In the genomic region with DNA sequence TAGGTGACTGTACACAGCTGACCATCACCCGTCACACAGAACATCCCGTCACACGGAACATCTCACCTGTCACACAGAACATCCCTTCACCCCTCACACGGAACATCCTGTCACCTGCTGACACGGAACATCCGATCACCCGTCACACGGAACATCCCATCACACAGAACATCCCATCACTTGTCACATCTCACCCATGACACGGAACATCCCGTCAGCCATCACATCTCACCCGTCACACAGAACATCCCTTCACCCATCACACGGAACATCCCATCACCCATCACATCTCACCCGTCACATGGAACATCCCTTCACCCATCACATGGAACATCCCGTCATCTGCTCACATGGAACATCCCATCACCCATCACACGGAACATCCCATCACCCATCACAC, we compare ENCODE assay signal across 2 cellular contexts.
TF ChIP-seq lines count a peak whose summit lies in the region.

No MANE protein-coding gene starts in this region.

TF ChIP-seq in HCT116, 20 proteins besides CTCF, POLR2A, EP300 and RAD21:
- TF ChIP-seq EZH2 (IDR thresholded peaks at IDR 0.05): no peak
- TF ChIP-seq CBX3 (IDR thresholded peaks at IDR 0.05; ENCODE audit: low read depth): no peak
- TF ChIP-seq JUND (IDR thresholded peaks at IDR 0.05): no peak
- TF ChIP-seq YY1 (IDR thresholded peaks at IDR 0.05; ENCODE audit: extremely low read depth, insufficient replicate concordance, low read depth, low read length): no peak
- no peak for TF ChIP-seq ELF1 (IDR thresholded peaks at IDR 0.05; ENCODE audit: borderline replicate concordance, low read depth)
- no peak for TF ChIP-seq EZH2phosphoT487 (IDR thresholded peaks at IDR 0.05; ENCODE audit: borderline replicate concordance)
- no peak for TF ChIP-seq EGR1 (IDR thresholded peaks at IDR 0.05; ENCODE audit: low read depth)
- no peak for TF ChIP-seq TCF7L2 (IDR thresholded peaks at IDR 0.05; ENCODE audit: borderline replicate concordance, extremely low read depth, insufficient read depth, insufficient read length)
- TF ChIP-seq ZNF274 (IDR thresholded peaks at IDR 0.05; ENCODE audit: low read depth, low read length): no peak
- no peak for TF ChIP-seq ATF3 (IDR thresholded peaks at IDR 0.05)
- TF ChIP-seq SRF (IDR thresholded peaks at IDR 0.05; ENCODE audit: low read depth): no peak
- no peak for TF ChIP-seq FOSL1 (IDR thresholded peaks at IDR 0.05; ENCODE audit: low read depth)
- TF ChIP-seq SP1 (IDR thresholded peaks at IDR 0.05; ENCODE audit: low read depth): no peak
- no peak for TF ChIP-seq CEBPB (IDR thresholded peaks at IDR 0.05; ENCODE audit: low read depth)
- TF ChIP-seq, protein P1, sequence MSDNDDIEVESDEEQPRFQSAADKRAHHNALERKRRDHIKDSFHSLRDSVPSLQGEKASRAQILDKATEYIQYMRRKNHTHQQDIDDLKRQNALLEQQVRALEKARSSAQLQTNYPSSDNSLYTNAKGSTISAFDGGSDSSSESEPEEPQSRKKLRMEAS (IDR thresholded peaks at IDR 0.05): no peak
- TF ChIP-seq, protein P2, sequence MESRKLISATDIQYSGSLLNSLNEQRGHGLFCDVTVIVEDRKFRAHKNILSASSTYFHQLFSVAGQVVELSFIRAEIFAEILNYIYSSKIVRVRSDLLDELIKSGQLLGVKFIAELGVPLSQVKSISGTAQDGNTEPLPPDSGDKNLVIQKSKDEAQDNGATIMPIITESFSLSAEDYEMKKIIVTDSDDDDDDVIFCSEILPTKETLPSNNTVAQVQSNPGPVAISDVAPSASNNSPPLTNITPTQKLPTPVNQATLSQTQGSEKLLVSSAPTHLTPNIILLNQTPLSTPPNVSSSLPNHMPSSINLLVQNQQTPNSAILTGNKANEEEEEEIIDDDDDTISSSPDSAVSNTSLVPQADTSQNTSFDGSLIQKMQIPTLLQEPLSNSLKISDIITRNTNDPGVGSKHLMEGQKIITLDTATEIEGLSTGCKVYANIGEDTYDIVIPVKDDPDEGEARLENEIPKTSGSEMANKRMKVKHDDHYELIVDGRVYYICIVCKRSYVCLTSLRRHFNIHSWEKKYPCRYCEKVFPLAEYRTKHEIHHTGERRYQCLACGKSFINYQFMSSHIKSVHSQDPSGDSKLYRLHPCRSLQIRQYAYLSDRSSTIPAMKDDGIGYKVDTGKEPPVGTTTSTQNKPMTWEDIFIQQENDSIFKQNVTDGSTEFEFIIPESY (IDR thresholded peaks at IDR 0.05; ENCODE audit: extremely low read depth, insufficient replicate concordance, low read length): no peak
- TF ChIP-seq POLR2AphosphoS5 (IDR thresholded peaks at IDR 0.05; ENCODE audit: low read depth, low read length): no peak
- TF ChIP-seq SIN3A (IDR thresholded peaks at IDR 0.05; ENCODE audit: low read depth): no peak
- no peak for TF ChIP-seq ZFX (IDR thresholded peaks at IDR 0.05)

TF ChIP-seq in IMR-90, 13 proteins besides CTCF, POLR2A, EP300 and RAD21:
- TF ChIP-seq RFX5 (IDR thresholded peaks at IDR 0.05; ENCODE audit: low read depth, low read length) (no peak), USF2 (IDR thresholded peaks at IDR 0.05; ENCODE audit: low read depth, low read length) (no peak), FOS (IDR thresholded peaks at IDR 0.05; ENCODE audit: low read depth, low read length) (no peak), MAFK (IDR thresholded peaks at IDR 0.05; ENCODE audit: low read depth, low read length) (no peak), MXI1 (IDR thresholded peaks at IDR 0.05; ENCODE audit: borderline replicate concordance, low read depth, low read length) (no peak), SMC3 (IDR thresholded peaks at IDR 0.05; ENCODE audit: low read depth, low read length) (no peak), CEBPB (IDR thresholded peaks at IDR 0.05; ENCODE audit: low read depth, low read length) (no peak), RCOR1 (IDR thresholded peaks at IDR 0.05; ENCODE audit: insufficient replicate concordance, low read length) (no peak), CHD1 (IDR thresholded peaks at IDR 0.05; ENCODE audit: low read depth, low read length) (no peak), BHLHE40 (IDR thresholded peaks at IDR 0.05; ENCODE audit: low read depth, low read length) (no peak)
- TF ChIP-seq, protein P3, sequence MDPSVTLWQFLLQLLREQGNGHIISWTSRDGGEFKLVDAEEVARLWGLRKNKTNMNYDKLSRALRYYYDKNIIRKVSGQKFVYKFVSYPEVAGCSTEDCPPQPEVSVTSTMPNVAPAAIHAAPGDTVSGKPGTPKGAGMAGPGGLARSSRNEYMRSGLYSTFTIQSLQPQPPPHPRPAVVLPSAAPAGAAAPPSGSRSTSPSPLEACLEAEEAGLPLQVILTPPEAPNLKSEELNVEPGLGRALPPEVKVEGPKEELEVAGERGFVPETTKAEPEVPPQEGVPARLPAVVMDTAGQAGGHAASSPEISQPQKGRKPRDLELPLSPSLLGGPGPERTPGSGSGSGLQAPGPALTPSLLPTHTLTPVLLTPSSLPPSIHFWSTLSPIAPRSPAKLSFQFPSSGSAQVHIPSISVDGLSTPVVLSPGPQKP (IDR thresholded peaks at IDR 0.05; ENCODE audit: borderline replicate concordance, low read depth, low read length): no peak
